ENCODE assay signal across 32 cellular contexts in genomic region chr5:75002271-75002670, GRCh38. TPM values are rescaled to one million over a fixed set of nuclear protein-coding genes. Genes with fewer than 3 reads are reported as not detected.
"Had no signal": no experiment of that assay in that cellular context is flagged by ENCODE, and none has a peak within 500 bp of the region (broad histone marks: within the 10 kb centered on the region; RNA-seq: fewer than 3 reads in every experiment).

No MANE protein-coding gene starts in this region.

- H3K4me2 ChIP-seq: neural progenitor cell, smooth muscle cell had no signal

- H2AFZ ChIP-seq: neural progenitor cell, parathyroid adenoma had no signal

- H3K9me3 ChIP-seq: ovary, psoas muscle, suprapubic skin, testis, upper lobe of right lung, uterus had no signal

- H3K79me2 ChIP-seq: parathyroid adenoma had no signal

- H3K4me1 ChIP-seq: neural progenitor cell, parathyroid adenoma, psoas muscle, spleen, suprapubic skin, testis, tibial artery, transverse colon, upper lobe of right lung, uterus had no signal

- H3K27ac Mint-ChIP-seq: natural killer cell; nephron; neural progenitor cell; progenitor cell of endocrine pancreas; stimulated activated memory B cell treated with anti-CD40 and anti-IgM and Interleukin-4, amounts not matched to agents 10 μg/mL and 1 μg/mL and 100 μg/mL, for 72 hours; stimulated activated naive CD8-positive, alpha-beta T cell treated with anti-CD3 and anti-CD28 coated beads, Interleukin-15, amount 100 ng/mL, for 72 hours; type B pancreatic cell had no signal

- H3K27me3 ChIP-seq: neural progenitor cell, ovary, suprapubic skin, testis, tibial artery, transverse colon, upper lobe of right lung, uterus had no signal

- H3K4me3 ChIP-seq: neural progenitor cell, ovary, psoas muscle, skin epidermis, smooth muscle cell, spleen, suprapubic skin, testis, tibial artery, transverse colon, upper lobe of right lung, uterus had no signal

- H3K4me3 Mint-ChIP-seq: natural killer cell; nephron; neural progenitor cell; stimulated activated memory B cell treated with anti-CD40 and anti-IgM and Interleukin-4, amounts not matched to agents 10 μg/mL and 1 μg/mL and 100 μg/mL, for 72 hours; stimulated activated naive CD8-positive, alpha-beta T cell treated with anti-CD3 and anti-CD28 coated beads, Interleukin-15, amount 100 ng/mL, for 72 hours; type B pancreatic cell had no signal

- H3K36me3 Mint-ChIP-seq: natural killer cell; neural progenitor cell; stimulated activated memory B cell treated with anti-CD40 and anti-IgM and Interleukin-4, amounts not matched to agents 10 μg/mL and 1 μg/mL and 100 μg/mL, for 72 hours; type B pancreatic cell had no signal

- H3K36me3 ChIP-seq: neural progenitor cell, ovary, spleen, suprapubic skin, tibial artery, transverse colon, upper lobe of right lung, uterus had no signal

- H3K27me3 Mint-ChIP-seq: progenitor cell of endocrine pancreas; stimulated activated memory B cell treated with anti-CD40 and anti-IgM and Interleukin-4, amounts not matched to agents 10 μg/mL and 1 μg/mL and 100 μg/mL, for 72 hours; stimulated activated naive CD8-positive, alpha-beta T cell treated with anti-CD3 and anti-CD28 coated beads, Interleukin-15, amount 100 ng/mL, for 72 hours; type B pancreatic cell had no signal

- ATAC-seq: natural killer cell; psoas muscle; right cardiac atrium; sciatic nerve; stimulated activated memory B cell treated with anti-CD40 and anti-IgM and Interleukin-4, amounts not matched to agents 10 μg/mL and 1 μg/mL and 100 μg/mL, for 72 hours; stimulated activated naive CD8-positive, alpha-beta T cell treated with anti-CD3 and anti-CD28 coated beads, Interleukin-15, amount 100 ng/mL, for 72 hours; stimulated activated naive CD8-positive, alpha-beta T cell treated with anti-CD3 and anti-CD28 coated beads, Interleukin-15, Interleukin-2, amounts not matched to agents 100 U/mL and 50 U/mL, for 24 hours; upper lobe of right lung had no signal

- DNase-seq: natural killer cell; occipital lobe; ovary; posterior cingulate gyrus; psoas muscle; right cardiac atrium; spleen; stimulated activated CD4-positive, alpha-beta T cell treated with anti-CD3 and anti-CD28 coated beads, Interleukin-12 subunit alpha, Interleukin-12 subunit beta, amount 100 ng/mL, for 4 hours; stimulated activated CD4-positive, alpha-beta T cell treated with anti-CD3 and anti-CD28 coated beads, Interleukin-1b, Interleukin-23, amount 100 ng/mL, for 48 hours; stimulated activated CD4-positive, alpha-beta T cell treated with anti-CD3 and anti-CD28 coated beads, Interleukin-4, amount 100 ng/mL, for 1 hour; stimulated activated CD4-positive, alpha-beta T cell treated with anti-CD3 and anti-CD28 coated beads, Interleukin-4, amount 100 ng/mL, for 4 hours; stimulated activated CD8-positive, alpha-beta memory T cell treated with anti-CD3 and anti-CD28 coated beads, Interleukin-4, amount 100 ng/mL, for 48 hours; stimulated activated naive CD4-positive, alpha-beta T cell; stimulated activated naive CD8-positive, alpha-beta T cell treated with anti-CD3 and anti-CD28 coated beads, Interleukin-15, amount 100 ng/mL, for 72 hours; stimulated activated naive CD8-positive, alpha-beta T cell treated with anti-CD3 and anti-CD28 coated beads, Interleukin-15, Interleukin-2, amounts not matched to agents 100 U/mL and 50 U/mL, for 24 hours; substantia nigra; testis; tibial artery; transverse colon; upper lobe of right lung; uterus had no signal

- H3K4me1 Mint-ChIP-seq: natural killer cell; nephron; stimulated activated memory B cell treated with anti-CD40 and anti-IgM and Interleukin-4, amounts not matched to agents 10 μg/mL and 1 μg/mL and 100 μg/mL, for 72 hours; stimulated activated naive CD8-positive, alpha-beta T cell treated with anti-CD3 and anti-CD28 coated beads, Interleukin-15, amount 100 ng/mL, for 72 hours had no signal

- H3K27ac ChIP-seq: neural progenitor cell, ovary, parathyroid adenoma, psoas muscle, skin epidermis, spleen, suprapubic skin, testis, tibial artery, transverse colon, upper lobe of right lung, uterus had no signal

- H3K9ac ChIP-seq: neural progenitor cell, parathyroid adenoma had no signal

RNA-seq across cellular contexts. Expression of gene GCNT4, which starts 50.1 kb away (rescaled TPM):
- polyA plus RNA-seq: neural cell had no signal
